Comparison of ENCODE assay signal across 1 cellular context in genomic region chr10:84267503-84268126, GRCh38.
TF ChIP-seq lines count a peak whose summit lies in the region.

No MANE protein-coding gene starts in this region.

TF ChIP-seq in GM23338, 12 proteins besides CTCF, POLR2A, EP300 and RAD21 (continued from another document):
- TF ChIP-seq ZNF462 (CRISPR knock-in tag; IDR thresholded peaks at IDR 0.05), result no peak
